ENCODE assay signal across 8 cellular contexts in genomic region chr21:44485254-44485793, GRCh38. TPM values are rescaled to one million over a fixed set of nuclear protein-coding genes. Genes with fewer than 3 reads are reported as not detected.
DNase-seq lines count a peak whose midpoint lies in the region; ATAC-seq and TF ChIP-seq lines count a peak whose summit lies in the region.

No MANE protein-coding gene starts in this region.

- no peak overlapping the region for H3K27ac ChIP-seq in CD8-positive, alpha-beta T cell (ENCODE audit: low read depth, low read length)
- no peak overlapping the region for H3K27ac ChIP-seq in brain microvascular endothelial cell

- DNase-seq in CD8-positive, alpha-beta T cell, result peak in 6 of 7 experiments; percentile 39 to 65 (median 52)
- DNase-seq in RPMI7951 (ENCODE audit: low read depth) (peak; percentile 38), brain microvascular endothelial cell (no peak), natural killer cell (no peak), putamen (ENCODE audit: low spot score) (no peak), NCI-H748 treated with DMSO at 0.1 percent for 48 hours (lab: John Stamatoyannopoulos, UW) (no peak)

- peak overlapping the region; percentile 78 for H3K4me3 Mint-ChIP-seq in CD8-positive, alpha-beta T cell
- peak overlapping the region; percentile 42 for H3K4me3 Mint-ChIP-seq in natural killer cell

- peaks cover 7% of the 10 kb centered on the region for H3K4me1 ChIP-seq in CD8-positive, alpha-beta T cell (ENCODE audit: insufficient read depth, low read length)

- H3K9me3 Mint-ChIP-seq in CD8-positive, alpha-beta T cell, result no peaks in the 10 kb centered on the region
- no peaks in the 10 kb centered on the region for H3K9me3 Mint-ChIP-seq in natural killer cell

- H3K9me3 ChIP-seq in CD8-positive, alpha-beta T cell (ENCODE audit: low read length), result no peaks in the 10 kb centered on the region

- intact Hi-C loops in CD8-positive, alpha-beta T cell (cut with DNase I, micrococcal nuclease), result no loop called here
- intact Hi-C loops in natural killer cell (cut with micrococcal nuclease), result loop anchor here (10.0 kb wide), 1 partner anchor 671 kb away; no protein-coding TSS in a partner anchor

- H3K4me3 ChIP-seq in CD8-positive, alpha-beta T cell (ENCODE audit: low read depth, low read length), result no peak overlapping the region
- H3K4me3 ChIP-seq in brain microvascular endothelial cell (ENCODE audit: low read depth, low read length), result no peak overlapping the region

- ATAC-seq in CD8-positive, alpha-beta T cell, result peak; percentile 91
- ATAC-seq in natural killer cell (peak; percentile 85 to 89 (median 89)), GM21515 (IDR thresholded peaks at IDR 0.05; ENCODE audit: unreplicated experiment) (no peak), HG03521 (IDR thresholded peaks at IDR 0.05; ENCODE audit: unreplicated experiment) (no peak)

- CTCF ChIA-PET in CD8-positive, alpha-beta T cell (lab: Charles Lee), result no interaction called here

- POLR2A ChIA-PET in CD8-positive, alpha-beta T cell (lab: Charles Lee), result no interaction called here

- no peaks in the 10 kb centered on the region for H3K27me3 ChIP-seq in CD8-positive, alpha-beta T cell (ENCODE audit: insufficient read depth, low read length)
- H3K27me3 ChIP-seq in brain microvascular endothelial cell (replicated peaks), result no peaks in the 10 kb centered on the region

- peak overlapping the region; percentile 69 for H3K27ac Mint-ChIP-seq in CD8-positive, alpha-beta T cell
- no peak overlapping the region for H3K27ac Mint-ChIP-seq in natural killer cell

- no peak for TF ChIP-seq CTCF in CD8-positive, alpha-beta T cell (IDR thresholded peaks at IDR 0.05)
- TF ChIP-seq CTCF in brain microvascular endothelial cell (IDR thresholded peaks at IDR 0.05; ENCODE audit: low read depth, low read length, missing control alignments), result peak; percentile 15
- no peak for TF ChIP-seq CTCF in natural killer cell (IDR thresholded peaks at IDR 0.05)

- peaks cover 9% of the 10 kb centered on the region for H3K4me1 Mint-ChIP-seq in CD8-positive, alpha-beta T cell (ENCODE audit: low read depth)
- peaks cover 0 to 5% of the 10 kb centered on the region in 2 donors for H3K4me1 Mint-ChIP-seq in natural killer cell

- H3K36me3 Mint-ChIP-seq in CD8-positive, alpha-beta T cell, result no peaks in the 10 kb centered on the region
- no peaks in the 10 kb centered on the region for H3K36me3 Mint-ChIP-seq in natural killer cell

- H3K27me3 Mint-ChIP-seq in CD8-positive, alpha-beta T cell (ENCODE audit: low read depth), result peaks cover 8% of the 10 kb centered on the region
- H3K27me3 Mint-ChIP-seq in natural killer cell (ENCODE audit: low read depth in 2 of 2), result peaks cover 11 to 12% of the 10 kb centered on the region in 2 donors

- no peaks in the 10 kb centered on the region for H3K36me3 ChIP-seq in CD8-positive, alpha-beta T cell (ENCODE audit: insufficient read depth, low read length)
- no peaks in the 10 kb centered on the region for H3K36me3 ChIP-seq in brain microvascular endothelial cell (replicated peaks)

- in situ Hi-C loops in brain microvascular endothelial cell (cut with HindIII; ENCODE audit: low pct_ligation_motif_present, low sequenced_read_pairs), result no loop called here

RNA-seq across cellular contexts. Expression of gene LRRC3, which starts 30.0 kb away (rescaled TPM):
- under 1 TPM; 0.39 to 0.68 TPM for total RNA-seq in CD8-positive, alpha-beta T cell
- 1.6 and 1.9 TPM in 2 replicates for total RNA-seq in RPMI7951 (2014; rRNA removed; shearing (Covaris generic))
- total RNA-seq in natural killer cell, result under 1 TPM; 0.36 to 0.50 (median 0.38) TPM

RNA-seq across cellular contexts. Expression of gene KRTAP10-1, which starts 54.7 kb away (rescaled TPM):
- total RNA-seq in CD8-positive, alpha-beta T cell, result not detected
- not detected in 2 replicates for total RNA-seq in RPMI7951 (2014; rRNA removed; shearing (Covaris generic))
- not detected for total RNA-seq in natural killer cell

Comparison
In these comparisons a context has a peak if more than half of its experiments do, and no peak if none do; other contexts are left out.
1. ATAC-seq: peak in CD8-positive, alpha-beta T cell (single experiment) and natural killer cell (3 of 3); none in GM21515 (single experiment) and HG03521 (single experiment).
2. DNase-seq: peak in CD8-positive, alpha-beta T cell (6 of 7) and RPMI7951 (single experiment); none in brain microvascular endothelial cell (single experiment), natural killer cell (single experiment), putamen (single experiment) and NCI-H748 treated with DMSO at 0.1 percent for 48 hours (single experiment).